Comparison of ENCODE assay signal across 1 cellular context in the genomic region with DNA sequence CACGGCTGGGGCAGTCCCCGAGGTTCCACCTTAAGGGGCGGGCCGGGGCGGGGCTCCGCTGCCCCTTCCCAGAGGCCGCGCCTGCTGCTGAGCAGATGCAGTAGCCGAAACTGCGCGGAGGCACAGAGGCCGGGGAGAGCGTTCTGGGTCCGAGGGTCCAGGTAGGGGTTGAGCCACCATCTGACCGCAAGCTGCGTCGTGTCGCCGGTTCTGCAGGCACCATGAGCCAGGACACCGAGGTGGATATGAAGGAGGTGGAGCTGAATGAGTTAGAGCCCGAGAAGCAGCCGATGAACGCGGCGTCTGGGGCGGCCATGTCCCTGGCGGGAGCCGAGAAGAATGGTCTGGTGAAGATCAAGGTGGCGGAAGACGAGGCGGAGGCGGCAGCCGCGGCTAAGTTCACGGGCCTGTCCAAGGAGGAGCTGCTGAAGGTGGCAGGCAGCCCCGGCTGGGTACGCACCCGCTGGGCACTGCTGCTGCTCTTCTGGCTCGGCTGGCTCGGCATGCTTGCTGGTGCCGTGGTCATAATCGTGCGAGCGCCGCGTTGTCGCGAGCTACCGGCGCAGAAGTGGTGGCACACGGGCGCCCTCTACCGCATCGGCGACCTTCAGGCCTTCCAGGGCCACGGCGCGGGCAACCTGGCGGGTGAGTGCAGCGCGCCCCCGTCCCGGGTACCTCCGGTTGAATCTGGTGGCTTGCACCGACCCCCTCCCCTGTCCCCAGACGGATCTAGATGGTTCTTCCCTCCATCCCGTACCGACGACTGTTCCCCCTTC.
A peak's percentile ranks its signal among the peaks of the same experiment; 100 is the strongest.
TF ChIP-seq lines count a peak whose summit lies in the region.

A gene (plus strand): TSS at position 94 of the 776 bp plus-strand sequence. CDS start 128 bp downstream, at position 222.

TF ChIP-seq in WTC11, 78 proteins besides CTCF, POLR2A, EP300 and RAD21 (continued from another document and continues in another):
- TF ChIP-seq, protein P1, sequence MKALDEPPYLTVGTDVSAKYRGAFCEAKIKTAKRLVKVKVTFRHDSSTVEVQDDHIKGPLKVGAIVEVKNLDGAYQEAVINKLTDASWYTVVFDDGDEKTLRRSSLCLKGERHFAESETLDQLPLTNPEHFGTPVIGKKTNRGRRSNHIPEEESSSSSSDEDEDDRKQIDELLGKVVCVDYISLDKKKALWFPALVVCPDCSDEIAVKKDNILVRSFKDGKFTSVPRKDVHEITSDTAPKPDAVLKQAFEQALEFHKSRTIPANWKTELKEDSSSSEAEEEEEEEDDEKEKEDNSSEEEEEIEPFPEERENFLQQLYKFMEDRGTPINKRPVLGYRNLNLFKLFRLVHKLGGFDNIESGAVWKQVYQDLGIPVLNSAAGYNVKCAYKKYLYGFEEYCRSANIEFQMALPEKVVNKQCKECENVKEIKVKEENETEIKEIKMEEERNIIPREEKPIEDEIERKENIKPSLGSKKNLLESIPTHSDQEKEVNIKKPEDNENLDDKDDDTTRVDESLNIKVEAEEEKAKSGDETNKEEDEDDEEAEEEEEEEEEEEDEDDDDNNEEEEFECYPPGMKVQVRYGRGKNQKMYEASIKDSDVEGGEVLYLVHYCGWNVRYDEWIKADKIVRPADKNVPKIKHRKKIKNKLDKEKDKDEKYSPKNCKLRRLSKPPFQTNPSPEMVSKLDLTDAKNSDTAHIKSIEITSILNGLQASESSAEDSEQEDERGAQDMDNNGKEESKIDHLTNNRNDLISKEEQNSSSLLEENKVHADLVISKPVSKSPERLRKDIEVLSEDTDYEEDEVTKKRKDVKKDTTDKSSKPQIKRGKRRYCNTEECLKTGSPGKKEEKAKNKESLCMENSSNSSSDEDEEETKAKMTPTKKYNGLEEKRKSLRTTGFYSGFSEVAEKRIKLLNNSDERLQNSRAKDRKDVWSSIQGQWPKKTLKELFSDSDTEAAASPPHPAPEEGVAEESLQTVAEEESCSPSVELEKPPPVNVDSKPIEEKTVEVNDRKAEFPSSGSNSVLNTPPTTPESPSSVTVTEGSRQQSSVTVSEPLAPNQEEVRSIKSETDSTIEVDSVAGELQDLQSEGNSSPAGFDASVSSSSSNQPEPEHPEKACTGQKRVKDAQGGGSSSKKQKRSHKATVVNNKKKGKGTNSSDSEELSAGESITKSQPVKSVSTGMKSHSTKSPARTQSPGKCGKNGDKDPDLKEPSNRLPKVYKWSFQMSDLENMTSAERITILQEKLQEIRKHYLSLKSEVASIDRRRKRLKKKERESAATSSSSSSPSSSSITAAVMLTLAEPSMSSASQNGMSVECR (CRISPR knock-in tag; IDR thresholded peaks at IDR 0.05; ENCODE audit: borderline replicate concordance), result peak; percentile 68; the same call in 1 of the 2 replicates
- TF ChIP-seq RORB (CRISPR knock-in tag; IDR thresholded peaks at IDR 0.05), result no peak
- TF ChIP-seq, protein P2, sequence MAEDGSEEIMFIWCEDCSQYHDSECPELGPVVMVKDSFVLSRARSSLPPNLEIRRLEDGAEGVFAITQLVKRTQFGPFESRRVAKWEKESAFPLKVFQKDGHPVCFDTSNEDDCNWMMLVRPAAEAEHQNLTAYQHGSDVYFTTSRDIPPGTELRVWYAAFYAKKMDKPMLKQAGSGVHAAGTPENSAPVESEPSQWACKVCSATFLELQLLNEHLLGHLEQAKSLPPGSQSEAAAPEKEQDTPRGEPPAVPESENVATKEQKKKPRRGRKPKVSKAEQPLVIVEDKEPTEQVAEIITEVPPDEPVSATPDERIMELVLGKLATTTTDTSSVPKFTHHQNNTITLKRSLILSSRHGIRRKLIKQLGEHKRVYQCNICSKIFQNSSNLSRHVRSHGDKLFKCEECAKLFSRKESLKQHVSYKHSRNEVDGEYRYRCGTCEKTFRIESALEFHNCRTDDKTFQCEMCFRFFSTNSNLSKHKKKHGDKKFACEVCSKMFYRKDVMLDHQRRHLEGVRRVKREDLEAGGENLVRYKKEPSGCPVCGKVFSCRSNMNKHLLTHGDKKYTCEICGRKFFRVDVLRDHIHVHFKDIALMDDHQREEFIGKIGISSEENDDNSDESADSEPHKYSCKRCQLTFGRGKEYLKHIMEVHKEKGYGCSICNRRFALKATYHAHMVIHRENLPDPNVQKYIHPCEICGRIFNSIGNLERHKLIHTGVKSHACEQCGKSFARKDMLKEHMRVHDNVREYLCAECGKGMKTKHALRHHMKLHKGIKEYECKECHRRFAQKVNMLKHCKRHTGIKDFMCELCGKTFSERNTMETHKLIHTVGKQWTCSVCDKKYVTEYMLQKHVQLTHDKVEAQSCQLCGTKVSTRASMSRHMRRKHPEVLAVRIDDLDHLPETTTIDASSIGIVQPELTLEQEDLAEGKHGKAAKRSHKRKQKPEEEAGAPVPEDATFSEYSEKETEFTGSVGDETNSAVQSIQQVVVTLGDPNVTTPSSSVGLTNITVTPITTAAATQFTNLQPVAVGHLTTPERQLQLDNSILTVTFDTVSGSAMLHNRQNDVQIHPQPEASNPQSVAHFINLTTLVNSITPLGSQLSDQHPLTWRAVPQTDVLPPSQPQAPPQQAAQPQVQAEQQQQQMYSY (CRISPR knock-in tag; IDR thresholded peaks at IDR 0.05), result peak; percentile 42; the same call in 1 of the 2 replicates
- TF ChIP-seq, protein P3, sequence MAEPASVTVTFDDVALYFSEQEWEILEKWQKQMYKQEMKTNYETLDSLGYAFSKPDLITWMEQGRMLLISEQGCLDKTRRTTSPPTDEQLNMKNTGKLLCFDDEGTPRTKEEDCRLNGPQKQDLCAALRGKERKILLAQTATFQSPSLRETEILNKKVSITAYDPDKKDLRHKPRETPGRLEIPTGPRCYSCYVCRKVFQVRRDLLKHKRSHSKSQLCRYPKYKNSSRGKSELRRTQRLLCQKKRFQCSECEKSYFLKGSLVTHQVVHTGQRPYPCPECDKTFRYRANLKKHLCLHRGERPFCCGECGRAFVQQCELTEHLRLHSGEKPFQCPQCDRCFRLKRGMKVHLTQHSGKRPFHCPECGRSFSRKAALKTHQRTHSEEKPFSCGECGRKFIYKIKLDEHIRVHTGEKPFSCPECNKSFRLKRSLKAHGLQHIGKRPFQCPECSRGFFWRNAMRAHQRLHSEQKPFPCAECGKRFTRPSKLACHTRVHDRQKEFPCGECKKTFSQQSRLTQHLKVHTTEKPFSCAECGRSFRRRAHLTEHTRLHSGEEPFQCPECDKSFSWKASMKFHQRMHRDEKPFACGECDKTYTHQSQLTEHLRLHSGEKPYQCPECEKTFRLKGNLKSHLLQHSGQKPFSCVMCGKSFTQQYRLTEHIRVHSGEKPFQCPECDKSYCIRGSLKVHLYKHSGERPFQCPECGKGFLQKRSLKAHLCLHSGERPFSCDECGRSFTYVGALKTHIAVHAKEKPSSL (CRISPR knock-in tag; conservative IDR thresholded peaks at IDR 0.05), result no peak
- TF ChIP-seq, protein P4, sequence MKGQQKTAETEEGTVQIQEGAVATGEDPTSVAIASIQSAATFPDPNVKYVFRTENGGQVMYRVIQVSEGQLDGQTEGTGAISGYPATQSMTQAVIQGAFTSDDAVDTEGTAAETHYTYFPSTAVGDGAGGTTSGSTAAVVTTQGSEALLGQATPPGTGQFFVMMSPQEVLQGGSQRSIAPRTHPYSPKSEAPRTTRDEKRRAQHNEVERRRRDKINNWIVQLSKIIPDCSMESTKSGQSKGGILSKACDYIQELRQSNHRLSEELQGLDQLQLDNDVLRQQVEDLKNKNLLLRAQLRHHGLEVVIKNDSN (CRISPR knock-in tag; IDR thresholded peaks at IDR 0.05), result peak; percentile 55; the same call in 1 of the 2 replicates
- TF ChIP-seq KAT7 (CRISPR knock-in tag; IDR thresholded peaks at IDR 0.05; ENCODE audit: borderline replicate concordance), result peak; percentile 72; the same call in 1 of the 2 replicates
- TF ChIP-seq, protein P5, sequence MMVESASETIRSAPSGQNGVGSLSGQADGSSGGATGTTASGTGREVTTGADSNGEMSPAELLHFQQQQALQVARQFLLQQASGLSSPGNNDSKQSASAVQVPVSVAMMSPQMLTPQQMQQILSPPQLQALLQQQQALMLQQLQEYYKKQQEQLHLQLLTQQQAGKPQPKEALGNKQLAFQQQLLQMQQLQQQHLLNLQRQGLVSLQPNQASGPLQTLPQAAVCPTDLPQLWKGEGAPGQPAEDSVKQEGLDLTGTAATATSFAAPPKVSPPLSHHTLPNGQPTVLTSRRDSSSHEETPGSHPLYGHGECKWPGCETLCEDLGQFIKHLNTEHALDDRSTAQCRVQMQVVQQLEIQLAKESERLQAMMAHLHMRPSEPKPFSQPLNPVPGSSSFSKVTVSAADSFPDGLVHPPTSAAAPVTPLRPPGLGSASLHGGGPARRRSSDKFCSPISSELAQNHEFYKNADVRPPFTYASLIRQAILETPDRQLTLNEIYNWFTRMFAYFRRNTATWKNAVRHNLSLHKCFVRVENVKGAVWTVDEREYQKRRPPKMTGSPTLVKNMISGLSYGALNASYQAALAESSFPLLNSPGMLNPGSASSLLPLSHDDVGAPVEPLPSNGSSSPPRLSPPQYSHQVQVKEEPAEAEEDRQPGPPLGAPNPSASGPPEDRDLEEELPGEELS (CRISPR knock-in tag; IDR thresholded peaks at IDR 0.05), result peak; percentile 72
- TF ChIP-seq FOXP1 (CRISPR knock-in tag; IDR thresholded peaks at IDR 0.05; ENCODE audit: borderline replicate concordance), result peak; percentile 87
- no peak for TF ChIP-seq MYBL2 (CRISPR knock-in tag; IDR thresholded peaks at IDR 0.05)
- TF ChIP-seq ZNF232 (CRISPR knock-in tag; IDR thresholded peaks at IDR 0.05), result peak; percentile 34; the same call in 1 of the 2 replicates
- TF ChIP-seq NR1H2 (CRISPR knock-in tag; IDR thresholded peaks at IDR 0.05), result no peak
- TF ChIP-seq, protein P6, sequence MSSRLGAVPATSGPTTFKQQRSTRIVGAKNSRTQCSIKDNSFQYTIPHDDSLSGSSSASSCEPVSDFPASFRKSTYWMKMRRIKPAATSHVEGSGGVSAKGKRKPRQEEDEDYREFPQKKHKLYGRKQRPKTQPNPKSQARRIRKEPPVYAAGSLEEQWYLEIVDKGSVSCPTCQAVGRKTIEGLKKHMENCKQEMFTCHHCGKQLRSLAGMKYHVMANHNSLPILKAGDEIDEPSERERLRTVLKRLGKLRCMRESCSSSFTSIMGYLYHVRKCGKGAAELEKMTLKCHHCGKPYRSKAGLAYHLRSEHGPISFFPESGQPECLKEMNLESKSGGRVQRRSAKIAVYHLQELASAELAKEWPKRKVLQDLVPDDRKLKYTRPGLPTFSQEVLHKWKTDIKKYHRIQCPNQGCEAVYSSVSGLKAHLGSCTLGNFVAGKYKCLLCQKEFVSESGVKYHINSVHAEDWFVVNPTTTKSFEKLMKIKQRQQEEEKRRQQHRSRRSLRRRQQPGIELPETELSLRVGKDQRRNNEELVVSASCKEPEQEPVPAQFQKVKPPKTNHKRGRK (CRISPR knock-in tag; IDR thresholded peaks at IDR 0.05; ENCODE audit: borderline replicate concordance), result no peak
- TF ChIP-seq, protein P7, sequence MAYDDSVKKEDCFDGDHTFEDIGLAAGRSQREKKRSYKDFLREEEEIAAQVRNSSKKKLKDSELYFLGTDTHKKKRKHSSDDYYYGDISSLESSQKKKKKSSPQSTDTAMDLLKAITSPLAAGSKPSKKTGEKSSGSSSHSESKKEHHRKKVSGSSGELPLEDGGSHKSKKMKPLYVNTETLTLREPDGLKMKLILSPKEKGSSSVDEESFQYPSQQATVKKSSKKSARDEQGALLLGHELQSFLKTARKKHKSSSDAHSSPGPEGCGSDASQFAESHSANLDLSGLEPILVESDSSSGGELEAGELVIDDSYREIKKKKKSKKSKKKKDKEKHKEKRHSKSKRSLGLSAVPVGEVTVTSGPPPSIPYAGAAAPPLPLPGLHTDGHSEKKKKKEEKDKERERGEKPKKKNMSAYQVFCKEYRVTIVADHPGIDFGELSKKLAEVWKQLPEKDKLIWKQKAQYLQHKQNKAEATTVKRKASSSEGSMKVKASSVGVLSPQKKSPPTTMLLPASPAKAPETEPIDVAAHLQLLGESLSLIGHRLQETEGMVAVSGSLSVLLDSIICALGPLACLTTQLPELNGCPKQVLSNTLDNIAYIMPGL (CRISPR knock-in tag; IDR thresholded peaks at IDR 0.05), result peak; percentile 93
- TF ChIP-seq, protein P8, sequence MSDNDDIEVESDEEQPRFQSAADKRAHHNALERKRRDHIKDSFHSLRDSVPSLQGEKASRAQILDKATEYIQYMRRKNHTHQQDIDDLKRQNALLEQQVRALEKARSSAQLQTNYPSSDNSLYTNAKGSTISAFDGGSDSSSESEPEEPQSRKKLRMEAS (CRISPR knock-in tag; IDR thresholded peaks at IDR 0.05), result peak; percentile 87
- 0 out of 2 replicates have a peak, but pooled peaks have one; percentile 25 for TF ChIP-seq NFYB (CRISPR knock-in tag; conservative IDR thresholded peaks at IDR 0.05; ENCODE audit: low read depth)
- TF ChIP-seq, protein P9, sequence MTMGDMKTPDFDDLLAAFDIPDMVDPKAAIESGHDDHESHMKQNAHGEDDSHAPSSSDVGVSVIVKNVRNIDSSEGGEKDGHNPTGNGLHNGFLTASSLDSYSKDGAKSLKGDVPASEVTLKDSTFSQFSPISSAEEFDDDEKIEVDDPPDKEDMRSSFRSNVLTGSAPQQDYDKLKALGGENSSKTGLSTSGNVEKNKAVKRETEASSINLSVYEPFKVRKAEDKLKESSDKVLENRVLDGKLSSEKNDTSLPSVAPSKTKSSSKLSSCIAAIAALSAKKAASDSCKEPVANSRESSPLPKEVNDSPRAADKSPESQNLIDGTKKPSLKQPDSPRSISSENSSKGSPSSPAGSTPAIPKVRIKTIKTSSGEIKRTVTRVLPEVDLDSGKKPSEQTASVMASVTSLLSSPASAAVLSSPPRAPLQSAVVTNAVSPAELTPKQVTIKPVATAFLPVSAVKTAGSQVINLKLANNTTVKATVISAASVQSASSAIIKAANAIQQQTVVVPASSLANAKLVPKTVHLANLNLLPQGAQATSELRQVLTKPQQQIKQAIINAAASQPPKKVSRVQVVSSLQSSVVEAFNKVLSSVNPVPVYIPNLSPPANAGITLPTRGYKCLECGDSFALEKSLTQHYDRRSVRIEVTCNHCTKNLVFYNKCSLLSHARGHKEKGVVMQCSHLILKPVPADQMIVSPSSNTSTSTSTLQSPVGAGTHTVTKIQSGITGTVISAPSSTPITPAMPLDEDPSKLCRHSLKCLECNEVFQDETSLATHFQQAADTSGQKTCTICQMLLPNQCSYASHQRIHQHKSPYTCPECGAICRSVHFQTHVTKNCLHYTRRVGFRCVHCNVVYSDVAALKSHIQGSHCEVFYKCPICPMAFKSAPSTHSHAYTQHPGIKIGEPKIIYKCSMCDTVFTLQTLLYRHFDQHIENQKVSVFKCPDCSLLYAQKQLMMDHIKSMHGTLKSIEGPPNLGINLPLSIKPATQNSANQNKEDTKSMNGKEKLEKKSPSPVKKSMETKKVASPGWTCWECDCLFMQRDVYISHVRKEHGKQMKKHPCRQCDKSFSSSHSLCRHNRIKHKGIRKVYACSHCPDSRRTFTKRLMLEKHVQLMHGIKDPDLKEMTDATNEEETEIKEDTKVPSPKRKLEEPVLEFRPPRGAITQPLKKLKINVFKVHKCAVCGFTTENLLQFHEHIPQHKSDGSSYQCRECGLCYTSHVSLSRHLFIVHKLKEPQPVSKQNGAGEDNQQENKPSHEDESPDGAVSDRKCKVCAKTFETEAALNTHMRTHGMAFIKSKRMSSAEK (CRISPR knock-in tag; IDR thresholded peaks at IDR 0.05; ENCODE audit: borderline replicate concordance), result no peak
- peak; percentile 82; the same call in 1 of the 2 replicates for TF ChIP-seq SMAD3 (CRISPR knock-in tag; IDR thresholded peaks at IDR 0.05; ENCODE audit: borderline replicate concordance)
- TF ChIP-seq GABPB1 (CRISPR knock-in tag; IDR thresholded peaks at IDR 0.05), result peak; percentile 45; the same call in 1 of the 2 replicates
- TF ChIP-seq, protein P10, sequence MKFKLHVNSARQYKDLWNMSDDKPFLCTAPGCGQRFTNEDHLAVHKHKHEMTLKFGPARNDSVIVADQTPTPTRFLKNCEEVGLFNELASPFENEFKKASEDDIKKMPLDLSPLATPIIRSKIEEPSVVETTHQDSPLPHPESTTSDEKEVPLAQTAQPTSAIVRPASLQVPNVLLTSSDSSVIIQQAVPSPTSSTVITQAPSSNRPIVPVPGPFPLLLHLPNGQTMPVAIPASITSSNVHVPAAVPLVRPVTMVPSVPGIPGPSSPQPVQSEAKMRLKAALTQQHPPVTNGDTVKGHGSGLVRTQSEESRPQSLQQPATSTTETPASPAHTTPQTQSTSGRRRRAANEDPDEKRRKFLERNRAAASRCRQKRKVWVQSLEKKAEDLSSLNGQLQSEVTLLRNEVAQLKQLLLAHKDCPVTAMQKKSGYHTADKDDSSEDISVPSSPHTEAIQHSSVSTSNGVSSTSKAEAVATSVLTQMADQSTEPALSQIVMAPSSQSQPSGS (CRISPR knock-in tag; IDR thresholded peaks at IDR 0.05; ENCODE audit: borderline replicate concordance, low read depth), result no peak
- 0 out of 2 replicates have a peak, but pooled peaks have one; percentile 36 for TF ChIP-seq TEAD1 (CRISPR knock-in tag; IDR thresholded peaks at IDR 0.05)
- no peak for TF ChIP-seq ZNF423 (CRISPR knock-in tag; IDR thresholded peaks at IDR 0.05)
